ENCODE assay signal across 9 cellular contexts in genomic region chr14:35821546-35822411, GRCh38. TPM values are rescaled to one million over a fixed set of nuclear protein-coding genes. Genes with fewer than 3 reads are reported as not detected.
DNase-seq lines count a peak whose midpoint lies in the region; ATAC-seq and TF ChIP-seq lines count a peak whose summit lies in the region.
"Had no signal": no experiment of that assay in that cellular context is flagged by ENCODE, and none has a peak within 500 bp of the region (broad histone marks: within the 10 kb centered on the region; RNA-seq: fewer than 3 reads in every experiment).

No MANE protein-coding gene starts in this region.

- no peaks in the 10 kb centered on the region for H3K79me1 ChIP-seq in H9 (ENCODE audit: insufficient read depth, low read depth, low read length, poor library complexity, severe bottlenecking)

- H3K4me1 Mint-ChIP-seq in Calu3 (ENCODE audit: low read depth, unreplicated experiment) (no peaks in the 10 kb centered on the region), H9 (peaks cover 0 to 4% of the 10 kb centered on the region in 2 experiments; a peak in 1 of 4 replicates)
- H3K4me1 Mint-ChIP-seq: nephron had no signal

- H3K56ac ChIP-seq in H9 (ENCODE audit: insufficient read length, low read depth, low read length): no peak overlapping the region

- H3K14ac ChIP-seq in H9 (ENCODE audit: insufficient read depth, low read length): no peak overlapping the region

- no peak overlapping the region for H4K8ac ChIP-seq in H9 (replicated peaks; ENCODE audit: insufficient read length, low read depth, low read length)

- H3K18ac ChIP-seq in H9 (ENCODE audit: insufficient read length, low read depth, low read length): no peak overlapping the region

- CTCF ChIA-PET in Calu3 (lab: Charles Lee): no interaction called here

- no peaks in the 10 kb centered on the region for H3K79me2 ChIP-seq in H9 (ENCODE audit: insufficient read depth, low read length)

- no peak overlapping the region for H4K91ac ChIP-seq in H9 (ENCODE audit: insufficient read length, low read depth, low read length)

- no peak overlapping the region for H3K9ac ChIP-seq in H9 (ENCODE audit: extremely low read depth, insufficient read length, low read length)

- H4K20me1 ChIP-seq in H9 (ENCODE audit: control insufficient read depth, insufficient read depth, insufficient read length): no peaks in the 10 kb centered on the region

- H3K23ac ChIP-seq in H9 (ENCODE audit: insufficient read length, low read depth, low read length): no peak overlapping the region

- H3K4me1 ChIP-seq in H9 (ENCODE audit: insufficient read depth, low read length): no peaks in the 10 kb centered on the region
- H3K4me1 ChIP-seq in upper lobe of left lung: no peaks in the 10 kb centered on the region

- no TSS peak for BruUV-seq in Calu3 (replicated peaks; lab: Mats Ljungman, UMichigan)

- no CpG with 5 or more reads among the region's 7 CpGs for WGBS in H9 (ENCODE audit: extremely low coverage, insufficient read length, low lambda C conversion rate)
- 25 to 30% methylated on average over 7 of the region's 7 CpGs for WGBS in upper lobe of left lung, 2 donors

- H3K27ac ChIP-seq in H9 (ENCODE audit: insufficient read length, low read depth, low read length): no peak overlapping the region
- no peak overlapping the region for H3K27ac ChIP-seq in upper lobe of left lung

- H2AK5ac ChIP-seq in H9 (ENCODE audit: insufficient read length, low read length): no peak overlapping the region

- H2BK12ac ChIP-seq in H9 (ENCODE audit: insufficient read length, low read depth, low read length): no peak overlapping the region

- H3K4me3 Mint-ChIP-seq in Calu3 (ENCODE audit: low read depth, unreplicated experiment): no peak overlapping the region
- H3K4me3 Mint-ChIP-seq in H9: no peak overlapping the region

- TF ChIP-seq POLR2A in upper lobe of left lung (IDR thresholded peaks at IDR 0.05): no peak

- H2BK5ac ChIP-seq in H9 (ENCODE audit: insufficient read length, low read length): no peak overlapping the region

- H3K27me3 ChIP-seq in H9 (ENCODE audit: insufficient read depth, low read length) (no peaks in the 10 kb centered on the region), upper lobe of left lung (no peaks in the 10 kb centered on the region)

- no peak for TF ChIP-seq EP300 in upper lobe of left lung (IDR thresholded peaks at IDR 0.05)

- H3K9me3 ChIP-seq in H9 (ENCODE audit: control insufficient read depth, low read depth, low read length) (no peaks in the 10 kb centered on the region), upper lobe of left lung (no peaks in the 10 kb centered on the region)

- no peak overlapping the region for H3T11ph ChIP-seq in H9 (ENCODE audit: low read length)

- DNase-seq in Calu3 (peak; percentile 30), H9 (no peak), RPMI7951 (ENCODE audit: low read depth) (peak; percentile 48), fibroblast of pulmonary artery (ENCODE audit: low read depth) (peak; percentile 65), upper lobe of left lung (no peak), NCI-H1048 (lab: John Stamatoyannopoulos, UW) (no peak), activated T-cell treated with anti-CD3 and anti-CD28 coated beads for 4 hours (no peak)

- no peak overlapping the region for H2AFZ ChIP-seq in H9 (ENCODE audit: low read length)

- H3K27me3 Mint-ChIP-seq in Calu3 (ENCODE audit: unreplicated experiment) (no peaks in the 10 kb centered on the region), H9 (ENCODE audit: low read depth) (no peaks in the 10 kb centered on the region)

- H3K27ac Mint-ChIP-seq in Calu3 (ENCODE audit: unreplicated experiment) (no peak overlapping the region), H9 (no peak overlapping the region)
- H3K27ac Mint-ChIP-seq: nephron had no signal

- H3K36me3 Mint-ChIP-seq in Calu3 (ENCODE audit: insufficient read depth, unreplicated experiment) (peaks cover 22% of the 10 kb centered on the region), H9 (ENCODE audit: insufficient read depth in 1 of 3, low read depth in 3 of 3) (no peaks in the 10 kb centered on the region)

- H4K5ac ChIP-seq in H9 (ENCODE audit: insufficient read length, low read depth, low read length): no peak overlapping the region

- no peak overlapping the region for H3K4me2 ChIP-seq in H9 (ENCODE audit: insufficient read depth, insufficient read length, low read length)

- no peak overlapping the region for H2BK20ac ChIP-seq in H9 (ENCODE audit: low read depth, low read length, poor library complexity, severe bottlenecking)

- H3K23me2 ChIP-seq in H9 (ENCODE audit: insufficient read length, low read depth, low read length, poor library complexity, severe bottlenecking): peaks cover 2% of the 10 kb centered on the region

- no peak overlapping the region for H3K4ac ChIP-seq in H9 (ENCODE audit: low read depth, low read length)

- intact Hi-C loops in Calu3 (cut with micrococcal nuclease; ENCODE audit: unreplicated experiment): no loop called here

- H3K9me3 Mint-ChIP-seq in Calu3 (ENCODE audit: low read depth, unreplicated experiment): no peaks in the 10 kb centered on the region
- H3K9me3 Mint-ChIP-seq in H9: no peaks in the 10 kb centered on the region; a peak in 1 of 5 replicates
- H3K9me3 Mint-ChIP-seq: nephron had no signal

- ATAC-seq in upper lobe of left lung (ENCODE audit: low FRiP score in 2 of 2) (no peak), GM18867 (IDR thresholded peaks at IDR 0.05; ENCODE audit: unreplicated experiment) (no peak)

- no peak overlapping the region for H2BK15ac ChIP-seq in H9 (ENCODE audit: low read depth, low read length)

- no peak overlapping the region for H3K4me3 ChIP-seq in fibroblast of pulmonary artery (replicated peaks; ENCODE audit: low read depth, low read length)
- H3K4me3 ChIP-seq in upper lobe of left lung: no peak overlapping the region

- H3K36me3 ChIP-seq in upper lobe of left lung: no peaks in the 10 kb centered on the region

- TF ChIP-seq CTCF in Calu3 (IDR thresholded peaks at IDR 0.05; ENCODE audit: unreplicated experiment) (peak; percentile 74), H9 (conservative IDR thresholded peaks at IDR 0.05) (peak; percentile 51), fibroblast of pulmonary artery (IDR thresholded peaks at IDR 0.05; ENCODE audit: low read length, missing control alignments) (peak; percentile 89), upper lobe of left lung (IDR thresholded peaks at IDR 0.05) (peak; percentile 41 to 77 (median 51))

- no peak overlapping the region for H2BK120ac ChIP-seq in H9 (ENCODE audit: low read depth, low read length, poor library complexity, severe bottlenecking)

RNA-seq across cellular contexts. Expression of gene BRMS1L, which starts 4.4 kb away (rescaled TPM):
- 10.5 and 10.6 TPM in 2 replicates for total RNA-seq in Calu3 (2022)
- total RNA-seq in H9 (2021): 11.4 and 12.9 TPM in 2 replicates
- 3.5 and 5.3 TPM in 2 replicates for total RNA-seq in RPMI7951 (2014; rRNA removed; shearing (Covaris generic))
- 10 to 100 TPM in 1 of 6 donors, 1 to 10 TPM in 5; 2.1 to 14.4 (median 6.7) TPM for total RNA-seq in upper lobe of left lung

RNA-seq across cellular contexts. Expression of gene RALGAPA1, which starts 12.7 kb away (rescaled TPM):
- 28.2 and 28.3 TPM in 2 replicates for total RNA-seq in Calu3 (2022)
- total RNA-seq in H9 (2021): 25.8 and 29.8 TPM in 2 replicates
- 11.4 and 16.0 TPM in 2 replicates for total RNA-seq in RPMI7951 (2014; rRNA removed; shearing (Covaris generic))
- 100 to 1,000 TPM in 2 of 6 donors, 10 to 100 TPM in 4; 55.5 to 155 (median 61.1) TPM for total RNA-seq in upper lobe of left lung

Comparison
In these comparisons a context has a peak if more than half of its experiments do, and no peak if none do; other contexts are left out.
1. DNase-seq: peak in Calu3 (single experiment), RPMI7951 (single experiment) and fibroblast of pulmonary artery (single experiment); none in H9 (single experiment), upper lobe of left lung (0 of 2), NCI-H1048 (single experiment) and activated T-cell treated with anti-CD3 and anti-CD28 coated beads for 4 hours (single experiment).
2. Peak in every context shown above with its lines, with median percentiles within 50 percentile points of each other: CTCF ChIP-seq.